In the genomic region with DNA sequence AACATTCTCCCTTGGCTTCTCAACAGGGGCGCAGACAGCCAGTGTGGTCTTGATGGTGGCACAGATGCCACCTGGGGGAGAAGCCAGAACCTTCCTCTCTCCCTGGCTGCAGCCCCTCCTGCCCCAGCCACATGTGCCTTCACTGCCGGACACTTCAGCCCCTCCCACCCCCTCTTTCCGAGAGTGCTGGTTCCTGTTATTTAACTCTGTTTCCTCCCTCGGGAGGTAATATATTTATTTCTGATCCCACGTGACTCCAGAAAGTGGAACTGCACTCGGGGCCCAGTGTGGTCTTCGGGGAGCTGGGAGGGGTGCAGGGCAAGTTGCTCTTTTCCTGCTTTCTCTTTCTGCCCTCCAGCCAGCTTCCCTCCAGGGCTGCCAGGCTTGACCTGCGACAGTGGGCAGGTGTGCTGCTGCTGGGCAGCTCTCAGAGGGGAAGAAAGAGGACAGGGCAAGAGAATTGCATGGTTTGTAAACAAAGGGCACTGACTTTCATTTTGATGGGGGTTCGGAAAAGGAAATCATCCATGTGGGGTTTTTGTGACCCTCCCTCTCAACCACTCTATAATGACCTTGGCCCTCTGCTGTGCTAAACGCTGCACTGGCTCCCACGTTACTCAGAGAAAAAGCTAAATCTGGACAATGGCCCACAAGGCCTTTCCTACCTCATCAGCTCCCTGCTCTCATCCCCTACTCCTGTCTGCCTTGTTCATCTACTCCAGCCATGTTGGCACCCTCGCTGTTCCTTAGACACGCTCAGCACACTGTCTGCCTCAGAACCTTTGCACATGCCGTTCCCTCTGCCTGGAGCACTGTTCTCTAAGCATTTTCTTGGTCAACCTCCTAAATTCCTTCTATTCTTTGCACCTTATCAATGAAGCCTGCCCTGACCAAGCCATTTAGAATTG, we compare ENCODE assay signal across 1 cellular context.
TF ChIP-seq lines count a peak whose summit lies in the region.

No MANE protein-coding gene starts in this region.

TF ChIP-seq in IMR-90, 13 proteins besides CTCF, POLR2A, EP300 and RAD21 (continued from another document):
- no peak for TF ChIP-seq ELK1 (IDR thresholded peaks at IDR 0.05; ENCODE audit: borderline replicate concordance, low read depth, low read length)
- TF ChIP-seq BHLHE40 (IDR thresholded peaks at IDR 0.05; ENCODE audit: low read depth, low read length) = no peak
- TF ChIP-seq MXI1 (IDR thresholded peaks at IDR 0.05; ENCODE audit: borderline replicate concordance, low read depth, low read length) = no peak
- TF ChIP-seq RCOR1 (IDR thresholded peaks at IDR 0.05; ENCODE audit: insufficient replicate concordance, low read length) = no peak
- TF ChIP-seq NFE2L2 (IDR thresholded peaks at IDR 0.05; ENCODE audit: low read depth, low read length) = no peak
- TF ChIP-seq CEBPB (IDR thresholded peaks at IDR 0.05; ENCODE audit: low read depth, low read length) = no peak
- no peak for TF ChIP-seq FOS (IDR thresholded peaks at IDR 0.05; ENCODE audit: low read depth, low read length)
- TF ChIP-seq SMC3 (IDR thresholded peaks at IDR 0.05; ENCODE audit: low read depth, low read length) = no peak
- TF ChIP-seq MAFK (IDR thresholded peaks at IDR 0.05; ENCODE audit: low read depth, low read length) = no peak
